ENCODE assay signal across 18 cellular contexts in genomic region chr16:69554495-69554894, GRCh38. TPM values are rescaled to one million over a fixed set of nuclear protein-coding genes. Genes with fewer than 3 reads are reported as not detected.
DNase-seq lines count a peak whose midpoint lies in the region; ATAC-seq and TF ChIP-seq lines count a peak whose summit lies in the region.
"Had no signal": no experiment of that assay in that cellular context is flagged by ENCODE, and none has a peak within 500 bp of the region (broad histone marks: within the 10 kb centered on the region; RNA-seq: fewer than 3 reads in every experiment).

No MANE protein-coding gene starts in this region.

- no peak overlapping the region for H3K27ac ChIP-seq in HCT116 (ENCODE audit: low read depth, low read length)
- H3K27ac ChIP-seq: adrenal gland, brain microvascular endothelial cell, epithelial cell of prostate, stomach, tibial artery had no signal

- ATAC-seq in HCT116: peak; percentile 50
- no peak for ATAC-seq in WTC11
- no peak for ATAC-seq in stimulated activated effector memory CD8-positive, alpha-beta T cell treated with anti-CD3 and anti-CD28 coated beads, Interleukin-12 subunit alpha, Interleukin-12 subunit beta, amount 100 ng/mL, for 72 hours
- ATAC-seq in HG02840 (IDR thresholded peaks at IDR 0.05; ENCODE audit: low FRiP score, unreplicated experiment): no peak

- no peaks in the 10 kb centered on the region for H3K9me2 ChIP-seq in HCT116 (ENCODE audit: insufficient read depth)

- no peaks in the 10 kb centered on the region for H3K36me3 ChIP-seq in BE2C
- H3K36me3 ChIP-seq in HCT116 (ENCODE audit: control insufficient read depth in 1 of 2, insufficient read depth in 2 of 2, low read length in 2 of 2): no peaks in the 10 kb centered on the region
- H3K36me3 ChIP-seq: adrenal gland, brain microvascular endothelial cell, stomach, tibial artery had no signal

- RAD21 ChIA-PET in HCT116 (lab: Charles Lee; ENCODE audit: low non-redundant PET in 1 of 2, low total read pairs in 2 of 2, uncharacterized antibody in 2 of 2, unreplicated experiment in 2 of 2): no interaction called here

- no peak for TF ChIP-seq CTCF in BE2C (IDR thresholded peaks at IDR 0.05; ENCODE audit: low read depth, low read length)
- TF ChIP-seq CTCF in HCT116 (IDR thresholded peaks at IDR 0.05 in 2 of 3, conservative IDR thresholded peaks at IDR 0.05 in 1 of 3; ENCODE audit: borderline replicate concordance in 1 of 3, insufficient read depth in 1 of 3, low read depth in 2 of 3, low read length in 2 of 3): no peak
- TF ChIP-seq CTCF in WTC11 (IDR thresholded peaks at IDR 0.05): no peak

- H2AFZ ChIP-seq in HCT116 (ENCODE audit: low read depth, low read length, poor library complexity, severe bottlenecking): no peak overlapping the region

- H3K4me3 Mint-ChIP-seq in WTC11: no peak overlapping the region
- H3K4me3 Mint-ChIP-seq in stimulated activated effector memory CD8-positive, alpha-beta T cell treated with anti-CD3 and anti-CD28 coated beads, Interleukin-12 subunit alpha, Interleukin-12 subunit beta, amount 100 ng/mL, for 72 hours: no peak overlapping the region

- DNase-seq in BE2C (peak; percentile 14), HCT116 (ENCODE audit: low read depth, low spot score) (no peak), NAMALWA (ENCODE audit: low spot score) (peak; percentile 45), WTC11 (ENCODE audit: low spot score) (no peak), HUDEP-2 (lab: John Stamatoyannopoulos, UW; ENCODE audit: unreplicated experiment in 76 of 76) (no peak), NCI-H1694 treated with DMSO at 0.1 percent for 48 hours (lab: John Stamatoyannopoulos, UW) (no peak)
- DNase-seq in stimulated activated effector memory CD8-positive, alpha-beta T cell treated with anti-CD3 and anti-CD28 coated beads, Interleukin-12 subunit alpha, Interleukin-12 subunit beta, amount 100 ng/mL, for 72 hours (ENCODE audit: low spot score in 2 of 2): no peak
- DNase-seq: activated CD4-positive, alpha-beta T cell treated with anti-CD3 and anti-CD28 coated beads, Interleukin-2, amount 50 U/mL, for 4 hours; activated CD8-positive, alpha-beta memory T cell treated with anti-CD3 and anti-CD28 coated beads, Interleukin-2, amount 50 U/mL, for 48 hours; adrenal gland; brain microvascular endothelial cell; NCI-H1436 treated with DMSO at 0.1 percent for 48 hours; stimulated activated CD4-positive, alpha-beta T cell treated with anti-CD3 and anti-CD28 coated beads, Interleukin-15, amount 100 ng/mL, for 24 hours; stomach; tibial artery had no signal

- BruUV-seq in HCT116 (replicated peaks; lab: Mats Ljungman, UMichigan): no TSS peak

- no peaks in the 10 kb centered on the region for H3K27me3 Mint-ChIP-seq in WTC11 (ENCODE audit: low read depth)
- H3K27me3 Mint-ChIP-seq: progenitor cell of endocrine pancreas had no signal

- POLR2A ChIA-PET in HCT116 (lab: Charles Lee): no interaction called here
- POLR2A ChIA-PET in WTC11 (lab: Charles Lee): no interaction called here

- H3K36me3 Mint-ChIP-seq in WTC11: 0 out of 2 replicates have a peak, but pooled peaks cover 2% of the 10 kb centered on the region
- H3K36me3 Mint-ChIP-seq in stimulated activated effector memory CD8-positive, alpha-beta T cell treated with anti-CD3 and anti-CD28 coated beads, Interleukin-12 subunit alpha, Interleukin-12 subunit beta, amount 100 ng/mL, for 72 hours: no peaks in the 10 kb centered on the region

- H3K9ac ChIP-seq in HCT116 (ENCODE audit: low read length): no peak overlapping the region

- peaks cover 6% of the 10 kb centered on the region for H3K4me1 ChIP-seq in BE2C
- H3K4me1 ChIP-seq in HCT116 (ENCODE audit: control insufficient read depth in 1 of 2, insufficient read depth in 2 of 2, low read length in 2 of 2): no peaks in the 10 kb centered on the region
- H3K4me1 ChIP-seq: adrenal gland, stomach, tibial artery had no signal

- no peaks in the 10 kb centered on the region for H4K20me1 ChIP-seq in HCT116 (ENCODE audit: insufficient read depth)

- peaks cover 5% of the 10 kb centered on the region for H3K4me1 Mint-ChIP-seq in WTC11
- peaks cover 15% of the 10 kb centered on the region for H3K4me1 Mint-ChIP-seq in stimulated activated effector memory CD8-positive, alpha-beta T cell treated with anti-CD3 and anti-CD28 coated beads, Interleukin-12 subunit alpha, Interleukin-12 subunit beta, amount 100 ng/mL, for 72 hours

- intact Hi-C loops in HCT116 (cut with micrococcal nuclease): no loop called here

- no peak overlapping the region for H3K27ac Mint-ChIP-seq in WTC11
- no peak overlapping the region for H3K27ac Mint-ChIP-seq in stimulated activated effector memory CD8-positive, alpha-beta T cell treated with anti-CD3 and anti-CD28 coated beads, Interleukin-12 subunit alpha, Interleukin-12 subunit beta, amount 100 ng/mL, for 72 hours
- H3K27ac Mint-ChIP-seq: progenitor cell of endocrine pancreas had no signal

- TF ChIP-seq POLR2A in HCT116 (IDR thresholded peaks at IDR 0.05; ENCODE audit: borderline replicate concordance, extremely low read depth, insufficient read depth, insufficient read length): no peak

- H3K4me3 ChIP-seq in BE2C (ENCODE audit: low read depth, low read length): no peak overlapping the region
- H3K4me3 ChIP-seq in HCT116 (replicated peaks in 1 of 2; ENCODE audit: low read depth in 1 of 2, low read length in 2 of 2): no peak overlapping the region
- H3K4me3 ChIP-seq: adrenal gland, stomach, tibial artery had no signal

- H3K4me2 ChIP-seq in HCT116 (ENCODE audit: low read length): no peak overlapping the region

- no peaks in the 10 kb centered on the region for H3K9me3 ChIP-seq in BE2C
- H3K9me3 ChIP-seq in HCT116 (ENCODE audit: control insufficient read depth in 1 of 2, insufficient read depth in 1 of 2, low read depth in 1 of 2, low read length in 2 of 2): no peaks in the 10 kb centered on the region
- H3K9me3 ChIP-seq: adrenal gland, stomach, tibial artery had no signal

- H3K9me3 Mint-ChIP-seq in WTC11: peaks cover 8% of the 10 kb centered on the region
- no peaks in the 10 kb centered on the region for H3K9me3 Mint-ChIP-seq in stimulated activated effector memory CD8-positive, alpha-beta T cell treated with anti-CD3 and anti-CD28 coated beads, Interleukin-12 subunit alpha, Interleukin-12 subunit beta, amount 100 ng/mL, for 72 hours

- CTCF ChIA-PET in HCT116 (lab: Charles Lee) (interaction anchor here (0.6 kb wide), 1 partner anchor 9 kb away, joined by 3 read pairs; no protein-coding TSS in a partner anchor), WTC11 (lab: Charles Lee) (no interaction called here)

- no peaks in the 10 kb centered on the region for H3K27me3 ChIP-seq in BE2C
- no peaks in the 10 kb centered on the region for H3K27me3 ChIP-seq in HCT116 (ENCODE audit: insufficient read depth, low read length)
- H3K27me3 ChIP-seq: adrenal gland, brain microvascular endothelial cell, stomach had no signal

- H3K79me2 ChIP-seq in HCT116 (ENCODE audit: insufficient read depth, low read length): no peaks in the 10 kb centered on the region

- no peak for TF ChIP-seq RAD21 in HCT116 (IDR thresholded peaks at IDR 0.05; ENCODE audit: low read depth)

TF ChIP-seq in HCT116, 20 proteins besides CTCF, POLR2A, EP300 and RAD21:
- no peak for TF ChIP-seq ELF1 (IDR thresholded peaks at IDR 0.05; ENCODE audit: borderline replicate concordance, low read depth)
- TF ChIP-seq YY1 (IDR thresholded peaks at IDR 0.05; ENCODE audit: extremely low read depth, insufficient replicate concordance, low read depth, low read length): no peak
- TF ChIP-seq FOSL1 (IDR thresholded peaks at IDR 0.05; ENCODE audit: low read depth): no peak

TF ChIP-seq in WTC11, 78 proteins besides CTCF, POLR2A, EP300 and RAD21 (continues in another document):
- TF ChIP-seq USF2 (CRISPR knock-in tag; IDR thresholded peaks at IDR 0.05): peak; percentile 67
- no peak for TF ChIP-seq IRF2 (CRISPR knock-in tag; IDR thresholded peaks at IDR 0.05; ENCODE audit: borderline replicate concordance, low read depth)
- TF ChIP-seq ZNF423 (CRISPR knock-in tag; IDR thresholded peaks at IDR 0.05): no peak
- TF ChIP-seq FOXP4 (CRISPR knock-in tag; IDR thresholded peaks at IDR 0.05): no peak
- TF ChIP-seq ZNF317 (CRISPR knock-in tag; IDR thresholded peaks at IDR 0.05; ENCODE audit: borderline replicate concordance, low read depth): no peak
- peak; percentile 26; the same call in 1 of the 2 replicates for TF ChIP-seq NFYB (CRISPR knock-in tag; conservative IDR thresholded peaks at IDR 0.05; ENCODE audit: low read depth)
- no peak for TF ChIP-seq CDX4 (CRISPR knock-in tag; IDR thresholded peaks at IDR 0.05; ENCODE audit: borderline replicate concordance)
- no peak for TF ChIP-seq RELA (CRISPR knock-in tag; IDR thresholded peaks at IDR 0.05; ENCODE audit: borderline replicate concordance)
- no peak for TF ChIP-seq RORB (CRISPR knock-in tag; IDR thresholded peaks at IDR 0.05)

RNA-seq across cellular contexts. Expression of gene NFAT5, which starts 11.3 kb away (rescaled TPM):
- polyA plus RNA-seq in BE2C (2012; ENCODE audit: insufficient read depth, insufficient read length, low read depth): 6.2 TPM
- total RNA-seq in HCT116 (2021; ENCODE audit: unreplicated experiment) (67.4 TPM), WTC11 (2021) (23.2 to 23.7 TPM (median 23.5 TPM) in 3 replicates)
- polyA plus RNA-seq in HCT116 (2012): 14.4 and 17.5 TPM in 2 replicates

Comparison
In these comparisons a context has a peak if more than half of its experiments do, and no peak if none do; other contexts are left out.
1. DNase-seq: peak in BE2C (single experiment) and NAMALWA (single experiment); none in HCT116 (single experiment), WTC11 (single experiment), stimulated activated effector memory CD8-positive, alpha-beta T cell treated with anti-CD3 and anti-CD28 coated beads, Interleukin-12 subunit alpha, Interleukin-12 subunit beta, amount 100 ng/mL, for 72 hours (0 of 2), HUDEP-2 (0 of 76) and NCI-H1694 treated with DMSO at 0.1 percent for 48 hours (single experiment).